Comparison of ENCODE assay signal across 21 cellular contexts in genomic region chr18:42510540-42510939, GRCh38.
"Had no signal": no experiment of that assay in that cellular context is flagged by ENCODE, and none has a peak within 500 bp of the region (broad histone marks: within the 10 kb centered on the region; RNA-seq: fewer than 3 reads in every experiment).

No MANE protein-coding gene starts in this region.

- DNase-seq: Kasumi-1, MM.1S, NCI-H1092 treated with DMSO at 0.1 percent for 48 hours, NCI-H1436, NCI-H187, NCI-H2029, NCI-H2081 treated with DMSO at 0.1 percent for 48 hours, NCI-H2171, NCI-H226, NCI-H446, NCI-H510A, NCI-H524 treated with DMSO at 0.1 percent for 48 hours, NCI-H69, NCI-H774, PC-3, SHP77, SK-N-SH had no signal

- H3K9ac ChIP-seq: KMS-11, SK-N-SH had no signal

- ATAC-seq: K562, Panc1, PC-3 had no signal

- FAIRE-seq: K562 had no signal

- H3K4me2 ChIP-seq: KMS-11, SK-N-SH had no signal

- H3K4me3 ChIP-seq: K562 had no signal

- H3K27ac ChIP-seq: KMS-11, RWPE1 had no signal

- H3K9me3 ChIP-seq: SK-N-SH had no signal

- H3K9me2 ChIP-seq: SK-N-SH had no signal
